ENCODE assay signal across 10 cellular contexts in the genomic region with DNA sequence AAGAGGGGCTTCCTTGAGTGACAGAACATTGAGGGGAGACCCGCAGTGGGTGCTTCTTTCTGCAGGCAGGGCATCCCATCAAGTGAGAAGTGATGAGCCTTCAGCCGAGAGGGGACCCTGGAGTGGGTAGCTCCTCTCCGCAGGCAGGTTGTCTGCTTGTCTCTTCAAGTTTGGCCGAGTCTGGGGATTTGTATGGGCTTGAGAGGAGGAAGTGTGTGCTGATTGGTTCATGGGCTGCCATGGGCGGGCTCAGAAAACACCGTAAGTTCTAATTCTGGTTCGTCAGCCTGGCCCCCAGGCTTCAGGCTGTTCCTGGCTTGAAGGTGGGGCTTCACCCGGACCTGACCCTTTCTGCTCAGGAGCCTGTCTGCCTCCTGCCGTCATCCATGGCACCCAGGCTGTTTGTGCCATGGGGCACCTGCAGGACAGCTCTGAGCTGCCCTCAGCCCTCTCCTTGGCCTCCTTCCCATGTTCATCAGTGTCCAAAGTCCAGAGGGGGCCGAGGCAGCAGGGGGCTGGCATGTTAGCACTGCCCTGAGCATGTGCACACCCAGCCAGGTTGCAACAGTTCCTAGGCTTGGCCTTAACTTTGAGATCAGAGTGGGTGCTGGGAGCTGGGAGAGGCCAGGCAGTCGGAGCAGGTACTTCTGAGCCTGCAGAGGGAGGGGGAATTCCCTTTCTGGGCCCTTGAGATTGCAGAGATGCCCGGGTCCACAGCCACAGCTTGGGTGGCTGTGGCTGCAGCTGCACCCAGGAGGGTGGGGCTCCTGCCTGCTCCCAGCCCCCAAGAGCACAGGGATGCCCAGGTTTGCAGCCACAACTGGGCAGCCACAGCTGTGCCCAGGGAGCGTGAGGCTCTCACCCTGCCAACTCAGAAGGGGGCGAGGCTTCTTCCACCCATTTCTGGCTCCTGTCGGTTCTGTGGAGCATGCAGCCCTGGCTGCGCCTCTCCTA. TPM values are rescaled to one million over a fixed set of nuclear protein-coding genes. Genes with fewer than 3 reads are reported as not detected.
DNase-seq lines count a peak whose midpoint lies in the region; ATAC-seq and TF ChIP-seq lines count a peak whose summit lies in the region.
"Had no signal": no experiment of that assay in that cellular context is flagged by ENCODE, and none has a peak within 500 bp of the region (broad histone marks: within the 10 kb centered on the region; RNA-seq: fewer than 3 reads in every experiment).

No MANE protein-coding gene starts in this region.

- no peaks in the 10 kb centered on the region for H3K27me3 ChIP-seq in left lung

- intact Hi-C loops in left lung (cut with DNase I): no loop called here
- intact Hi-C loops in posterior vena cava (cut with DNase I): no loop called here

- TF ChIP-seq CTCF in GM12864 (IDR thresholded peaks at IDR 0.05; ENCODE audit: low read depth, low read length, missing control alignments): no peak
- no peak for TF ChIP-seq CTCF in left lung (IDR thresholded peaks at IDR 0.05)

- no peaks in the 10 kb centered on the region for H3K9me3 ChIP-seq in left lung

- ATAC-seq in GM21360 (IDR thresholded peaks at IDR 0.05; ENCODE audit: unreplicated experiment) (peak; percentile 57), HG03460 (IDR thresholded peaks at IDR 0.05; ENCODE audit: unreplicated experiment) (peak; percentile 85), left lung (peak; percentile 96)

- peaks cover 0 to 79% of the 10 kb centered on the region in 2 donors for H3K36me3 ChIP-seq in left lung

- peak overlapping the region; percentile 1; the same call in 1 of the 2 replicates for H3K4me3 ChIP-seq in GM12864 (ENCODE audit: low read depth, low read length)
- no peak overlapping the region for H3K4me3 ChIP-seq in left lung

- DNase-seq in GM12864 (ENCODE audit: low read depth) (no peak), left lung (peak; percentile 61 to 67), NCI-H146 (lab: John Stamatoyannopoulos, UW) (no peak), hepatic stellate cell (ENCODE audit: low spot score) (no peak), posterior vena cava (ENCODE audit: low spot score) (no peak), NCI-H69 (lab: John Stamatoyannopoulos, UW) (no peak)
- DNase-seq: activated effector memory CD4-positive, alpha-beta T cell treated with Interleukin-2 at 50 U/mL for 16 hours; NCI-H1694 had no signal

- no peak overlapping the region for H3K27ac ChIP-seq in left lung

- no peaks in the 10 kb centered on the region for H3K4me1 ChIP-seq in left lung

RNA-seq across cellular contexts. Expression of gene DHFR, which starts 13.5 kb away (rescaled TPM):
- total RNA-seq in left lung (10 to 100 TPM; 19.5 to 23.9 TPM), posterior vena cava (1 to 10 TPM; 3.6 to 9.3 TPM)

RNA-seq across cellular contexts. Expression of gene MSH3, which starts 13.8 kb away (rescaled TPM):
- 10 to 100 TPM; 12.7 to 14.5 TPM for total RNA-seq in left lung
- 10 to 100 TPM; 12.3 to 13.0 TPM for total RNA-seq in posterior vena cava

Comparison
In these comparisons a context has a peak if more than half of its experiments do, and no peak if none do; other contexts are left out.
1. DNase-seq: peak in left lung (2 of 2); none in GM12864 (single experiment), NCI-H146 (single experiment), hepatic stellate cell (single experiment), posterior vena cava (single experiment) and NCI-H69 (single experiment).
2. Peak in every context shown above with its lines, with median percentiles within 50 percentile points of each other: ATAC-seq.